In the genomic region with DNA sequence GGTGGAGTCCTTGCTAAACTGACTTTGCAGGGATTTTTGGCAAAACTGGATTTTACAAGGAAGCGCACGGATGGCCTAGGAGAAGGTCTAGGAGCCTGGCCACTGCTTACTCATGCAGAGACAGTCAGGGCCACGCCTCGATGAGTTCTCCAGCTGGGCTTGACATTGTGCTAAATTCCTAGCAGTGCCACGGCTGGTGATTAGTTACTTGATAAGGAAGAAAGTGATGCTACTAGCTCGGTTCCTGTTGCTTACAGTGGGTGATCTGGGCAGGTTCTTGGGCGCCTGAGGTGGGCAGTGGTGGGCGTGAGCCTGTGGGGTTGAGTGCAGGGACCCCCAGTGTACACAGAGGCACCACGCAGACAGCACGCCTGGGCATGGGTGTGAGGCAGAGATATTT, we compare ENCODE assay signal across 15 cellular contexts.
"Had no signal": no experiment of that assay in that cellular context is flagged by ENCODE, and none has a peak within 500 bp of the region (broad histone marks: within the 10 kb centered on the region; RNA-seq: fewer than 3 reads in every experiment).

No MANE protein-coding gene starts in this region.

- H3K36me3 ChIP-seq: breast epithelium, left lung, tibial artery had no signal

- H3K4me3 Mint-ChIP-seq: activated CD4-positive, alpha-beta T cell treated with anti-CD3 and anti-CD28 coated beads, Interleukin-2, amount 10 ng/mL, durations not matched to agents 7 days and 5 days; activated naive CD8-positive, alpha-beta T cell treated with anti-CD3 and anti-CD28 coated beads, Interleukin-2, amount 10 ng/mL, durations not matched to agents 7 days and 5 days; activated T-helper 1 cell treated with anti-CD3 and anti-CD28 coated beads, Interleukin-12 subunit alpha, Interleukin-12 subunit beta, Interleukin-2, Interleukin-4 antibody, amounts not matched to agents 30 ng/mL and 10 ng/mL and 1 ng/mL, durations not matched to agents 14 hours and 24 hours and 36 hours; naive B cell; stimulated activated naive B cell treated with anti-CD40 and anti-IgM and Interleukin-4, amounts not matched to agents 10 μg/mL and 1 μg/mL and 100 μg/mL, for 72 hours had no signal

- H3K36me3 Mint-ChIP-seq: activated naive CD8-positive, alpha-beta T cell treated with anti-CD3 and anti-CD28 coated beads, Interleukin-2, amount 10 ng/mL, durations not matched to agents 7 days and 5 days; naive B cell; stimulated activated naive B cell treated with anti-CD40 and anti-IgM and Interleukin-4, amounts not matched to agents 10 μg/mL and 1 μg/mL and 100 μg/mL, for 72 hours had no signal

- ATAC-seq: esophagus mucosa; left lung; stimulated activated naive B cell treated with anti-CD40 and anti-IgM and Interleukin-4, amounts not matched to agents 10 μg/mL and 1 μg/mL and 100 μg/mL, for 72 hours had no signal

- H3K27ac Mint-ChIP-seq: activated CD4-positive, alpha-beta T cell treated with anti-CD3 and anti-CD28 coated beads, Interleukin-2, amount 10 ng/mL, durations not matched to agents 7 days and 5 days; activated naive CD8-positive, alpha-beta T cell treated with anti-CD3 and anti-CD28 coated beads, Interleukin-2, amount 10 ng/mL, durations not matched to agents 7 days and 5 days; activated T-helper 1 cell treated with anti-CD3 and anti-CD28 coated beads, Interleukin-12 subunit alpha, Interleukin-12 subunit beta, Interleukin-2, Interleukin-4 antibody, amounts not matched to agents 30 ng/mL and 10 ng/mL and 1 ng/mL, durations not matched to agents 14 hours and 24 hours and 36 hours; naive B cell; stimulated activated naive B cell treated with anti-CD40 and anti-IgM and Interleukin-4, amounts not matched to agents 10 μg/mL and 1 μg/mL and 100 μg/mL, for 72 hours had no signal

- H3K4me1 ChIP-seq: breast epithelium, left lung, tibial artery had no signal

- H3K4me3 ChIP-seq: breast epithelium, left lung, tibial artery had no signal

- DNase-seq: activated CD4-positive, alpha-beta T cell treated with anti-CD3 and anti-CD28 coated beads, Interleukin-2, amount 10 ng/mL, durations not matched to agents 7 days and 5 days; activated CD4-positive, CD25-positive, alpha-beta regulatory T cell; activated CD8-positive, alpha-beta memory T cell treated with anti-CD3 and anti-CD28 coated beads for 24 hours; activated naive CD4-positive, alpha-beta T cell; activated naive CD8-positive, alpha-beta T cell treated with anti-CD3 and anti-CD28 coated beads, Interleukin-2, amount 10 ng/mL, durations not matched to agents 7 days and 5 days; mammary epithelial cell; naive B cell; posterior cingulate gyrus; stimulated activated CD4-positive, alpha-beta T cell treated with anti-CD3 and anti-CD28 coated beads, Interleukin-2, amount 100 ng/mL, for 48 hours; stimulated activated naive B cell treated with anti-CD40 and anti-IgM and Interleukin-4, amounts not matched to agents 10 μg/mL and 1 μg/mL and 100 μg/mL, for 72 hours; tibial artery had no signal

- H3K9me3 ChIP-seq: breast epithelium, left lung, tibial artery had no signal

- H3K9me3 Mint-ChIP-seq: activated CD4-positive, alpha-beta T cell treated with anti-CD3 and anti-CD28 coated beads, Interleukin-2, amount 10 ng/mL, durations not matched to agents 7 days and 5 days; activated naive CD8-positive, alpha-beta T cell treated with anti-CD3 and anti-CD28 coated beads, Interleukin-2, amount 10 ng/mL, durations not matched to agents 7 days and 5 days; activated T-helper 1 cell treated with anti-CD3 and anti-CD28 coated beads, Interleukin-12 subunit alpha, Interleukin-12 subunit beta, Interleukin-2, Interleukin-4 antibody, amounts not matched to agents 30 ng/mL and 10 ng/mL and 1 ng/mL, durations not matched to agents 14 hours and 24 hours and 36 hours; stimulated activated naive B cell treated with anti-CD40 and anti-IgM and Interleukin-4, amounts not matched to agents 10 μg/mL and 1 μg/mL and 100 μg/mL, for 72 hours had no signal

- H3K27ac ChIP-seq: breast epithelium, left lung, tibial artery had no signal
